In genomic region chr1:235160965-235161684, GRCh38 we compare ENCODE assay signal across 8 cellular contexts. TPM values are rescaled to one million over a fixed set of nuclear protein-coding genes. Genes with fewer than 3 reads are reported as not detected.
DNase-seq lines count a peak whose midpoint lies in the region; ATAC-seq, FAIRE-seq and TF ChIP-seq lines count a peak whose summit lies in the region.

Gene RBM34 (minus strand): TSS chr1:235161250. CDS start chr1:235161226, 24 bp downstream.

- peak within 1 kb of the TSS; percentile 73 to 85 for H3K4me3 ChIP-seq in DND-41 (ENCODE audit: low read depth in 1 of 2, low read length in 2 of 2)
- H3K4me3 ChIP-seq in esophagus muscularis mucosa, result peak within 1 kb of the TSS; percentile 74 to 84 (median 80)
- peak within 1 kb of the TSS; percentile 82 to 99 for H3K4me3 ChIP-seq in muscle layer of duodenum (ENCODE audit: low read depth in 1 of 2, low read length in 2 of 2)

- TF ChIP-seq POLR2A in esophagus muscularis mucosa (IDR thresholded peaks at IDR 0.05; ENCODE audit: low read depth), result peak; percentile 92

- FAIRE-seq in RCC 7860 (lab: Jason Lieb, UNC), result peak; percentile 15

- H3K9ac ChIP-seq in DND-41 (ENCODE audit: low read depth, low read length), result peak within 1 kb of the TSS; percentile 78

- H3K4me1 ChIP-seq in DND-41 (ENCODE audit: insufficient read depth, low read length) (peaks cover 44% of the 10 kb centered on the region), esophagus muscularis mucosa (peaks cover 17 to 46% (median 36%) of the 10 kb centered on the region in 4 donors), muscle layer of duodenum (ENCODE audit: control insufficient read depth in 1 of 2, insufficient read depth in 2 of 2, low read length in 2 of 2) (peaks cover 8 to 18% of the 10 kb centered on the region in 2 donors)

- no peak for TF ChIP-seq EP300 in esophagus muscularis mucosa (IDR thresholded peaks at IDR 0.05)

- no peaks in the 10 kb centered on the region for H3K27me3 ChIP-seq in DND-41 (ENCODE audit: insufficient read depth, low read length, poor library complexity)
- no peaks in the 10 kb centered on the region for H3K27me3 ChIP-seq in esophagus muscularis mucosa
- H3K27me3 ChIP-seq in muscle layer of duodenum (ENCODE audit: low read depth, low read length), result no peaks in the 10 kb centered on the region

- peak within 1 kb of the TSS; percentile 97 for H2AFZ ChIP-seq in DND-41 (ENCODE audit: low read depth, low read length)

- under 1% methylated on average over 39 of the region's 50 CpGs for WGBS in esophagus muscularis mucosa

- intact Hi-C loops in esophagus muscularis mucosa (cut with DNase I), result loop anchor here (10.0 kb wide), 1 partner anchor 56 kb away; no protein-coding TSS in a partner anchor

- peak; percentile 94 for DNase-seq in DND-41
- DNase-seq in RCC 7860 (ENCODE audit: low spot score), result peak; percentile 83
- peak; percentile 94 to 96 for DNase-seq in activated T-cell treated with anti-CD3 and anti-CD28 coated beads, Interleukin-2, amount 50 U/mL, for 48 hours
- DNase-seq in esophagus muscularis mucosa (ENCODE audit: extremely low spot score), result peak; percentile 97
- peak; percentile 90 for DNase-seq in stimulated activated CD8-positive, alpha-beta memory T cell treated with anti-CD3 and anti-CD28 coated beads, Interleukin-7, amount 100 ng/mL, for 24 hours (ENCODE audit: low read depth)

- peak within 1 kb of the TSS; percentile 82 for H3K4me2 ChIP-seq in DND-41 (ENCODE audit: insufficient read depth, low read length)

- H3K36me3 ChIP-seq in DND-41 (ENCODE audit: insufficient read depth, low read length) (peaks cover 37% of the 10 kb centered on the region), KOPT-K1 (ENCODE audit: insufficient read depth, low read length) (peaks cover 42% of the 10 kb centered on the region), esophagus muscularis mucosa (peaks cover 0 to 38% (median 29%) of the 10 kb centered on the region in 4 donors), muscle layer of duodenum (ENCODE audit: control insufficient read depth in 1 of 2, insufficient read depth in 2 of 2, low read length in 2 of 2) (peaks cover 14 to 24% of the 10 kb centered on the region in 2 donors)

- H4K20me1 ChIP-seq in DND-41 (ENCODE audit: insufficient read depth, low read length), result no peaks in the 10 kb centered on the region

- peaks cover 49% of the 10 kb centered on the region for H3K79me2 ChIP-seq in DND-41 (ENCODE audit: insufficient read depth, low read length)

- no peaks in the 10 kb centered on the region for H3K9me3 ChIP-seq in DND-41 (ENCODE audit: insufficient read depth, low read length, severe bottlenecking)
- H3K9me3 ChIP-seq in KOPT-K1 (ENCODE audit: insufficient read depth, low read length, poor library complexity, severe bottlenecking), result no peaks in the 10 kb centered on the region
- no peaks in the 10 kb centered on the region for H3K9me3 ChIP-seq in esophagus muscularis mucosa
- H3K9me3 ChIP-seq in muscle layer of duodenum (ENCODE audit: control insufficient read depth in 1 of 2, low read length in 2 of 2), result no peaks in the 10 kb centered on the region

- H3K27ac ChIP-seq in DND-41 (ENCODE audit: low read length) (peak within 1 kb of the TSS; percentile 92), KOPT-K1 (ENCODE audit: low read depth, low read length, poor library complexity, severe bottlenecking) (peak within 1 kb of the TSS; percentile 87), esophagus muscularis mucosa (replicated peaks in 1 of 4) (peak within 1 kb of the TSS; percentile 86 to 94 (median 90)), muscle layer of duodenum (ENCODE audit: low read length) (peak within 1 kb of the TSS; percentile 96)

- peak; percentile 90 for ATAC-seq in DND-41 (ENCODE audit: insufficient read depth, low read depth)
- peak; percentile 94 for ATAC-seq in GM21786 (IDR thresholded peaks at IDR 0.05; ENCODE audit: unreplicated experiment)

- peak; percentile 43 for TF ChIP-seq CTCF in DND-41 (IDR thresholded peaks at IDR 0.05; ENCODE audit: borderline replicate concordance, extremely low read depth, low read length, poor library complexity, severe bottlenecking)
- TF ChIP-seq CTCF in esophagus muscularis mucosa (IDR thresholded peaks at IDR 0.05), result peak; percentile 22 to 41 (median 31)

RNA-seq across cellular contexts. Expression of gene RBM34, which starts in this region (rescaled TPM):
- 10 to 100 TPM; 41.9 to 57.2 (median 53.4) TPM for total RNA-seq in esophagus muscularis mucosa

Comparison
In these comparisons a context has a peak if more than half of its experiments do, and no peak if none do; other contexts are left out.
1. Peak in every context shown above with its lines: DNase-seq, ATAC-seq, H3K4me3 ChIP-seq and H3K27ac ChIP-seq.